1 cellular context compared by ENCODE assay signal in genomic region chr1:206068314-206068713, GRCh38.
TF ChIP-seq lines count a peak whose summit lies in the region.

No MANE protein-coding gene starts in this region.

TF ChIP-seq in GM23338, 12 proteins besides CTCF, POLR2A, EP300 and RAD21 (continued from another document):
- TF ChIP-seq REST (IDR thresholded peaks at IDR 0.05; ENCODE audit: unreplicated experiment) (no peak), ZNF462 (CRISPR knock-in tag; IDR thresholded peaks at IDR 0.05) (no peak), EZH2 (IDR thresholded peaks at IDR 0.05; ENCODE audit: low read depth, unreplicated experiment) (no peak), POLR2AphosphoS5 (IDR thresholded peaks at IDR 0.05; ENCODE audit: low read depth) (no peak), JUNB (IDR thresholded peaks at IDR 0.05; ENCODE audit: unreplicated experiment) (no peak)
TF ChIP-seq in GM23338: peak in this region for 0.
